In the genomic region with DNA sequence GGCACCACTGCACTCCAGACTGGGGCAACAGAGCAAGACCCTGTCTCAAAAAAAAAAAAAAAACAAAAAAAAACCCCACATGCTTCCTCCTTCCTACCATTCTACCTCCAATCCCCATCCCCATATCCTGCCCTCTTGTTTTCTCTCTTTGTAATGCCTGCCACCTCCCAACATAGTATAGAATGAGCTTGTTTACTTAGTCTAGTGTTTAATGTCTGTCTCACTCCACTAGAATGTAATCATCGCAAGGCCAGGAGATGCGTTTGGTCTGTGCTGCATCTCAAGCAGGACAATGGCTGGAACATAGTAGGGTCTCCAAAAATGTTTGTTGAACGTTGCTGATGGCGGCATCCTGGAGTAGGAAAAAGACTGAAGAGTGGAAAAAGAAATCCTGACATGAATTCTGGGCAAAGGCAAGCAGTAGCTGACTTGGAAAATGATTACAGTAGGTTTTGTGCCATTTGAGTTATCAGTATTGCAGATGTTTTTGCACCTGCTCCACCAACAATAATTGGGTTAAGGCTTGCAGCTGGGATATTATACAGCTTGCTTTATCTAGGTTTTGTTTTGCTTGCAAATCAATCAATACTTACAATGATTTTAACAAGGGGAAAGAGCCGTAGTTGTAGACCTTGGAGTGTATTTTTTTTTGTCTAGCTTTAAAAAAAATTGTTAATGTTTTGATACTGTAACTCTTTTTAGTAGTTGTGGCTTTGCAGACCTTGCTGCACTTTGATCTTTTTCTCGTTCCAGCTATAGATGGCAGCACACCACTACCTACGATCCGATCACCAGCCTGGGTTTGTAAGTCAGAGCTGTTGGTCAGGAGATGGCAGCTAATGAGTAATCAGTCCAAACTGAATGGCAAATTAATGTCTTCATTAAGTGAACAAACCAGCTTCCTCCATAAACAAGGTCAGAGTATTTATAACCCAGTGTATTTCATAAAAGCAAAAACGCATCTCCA, we compare ENCODE assay signal across 12 cellular contexts.
A peak's percentile ranks its signal among the peaks of the same experiment; 100 is the strongest.
DNase-seq lines count a peak whose midpoint lies in the region; ATAC-seq and TF ChIP-seq lines count a peak whose summit lies in the region.
"Had no signal": no experiment of that assay in that cellular context is flagged by ENCODE, and none has a peak within 500 bp of the region (broad histone marks: within the 10 kb centered on the region; RNA-seq: fewer than 3 reads in every experiment).

No MANE protein-coding gene starts in this region.

- H3K27ac Mint-ChIP-seq in activated T-cell treated with anti-CD3 and anti-CD28 coated beads, Interleukin-2, amount 50 U/mL, for 24 hours: peak overlapping the region; percentile 1
- no peak overlapping the region for H3K27ac Mint-ChIP-seq in activated T-cell treated with anti-CD3 and anti-CD28 coated beads, Interleukin-2, amount 50 U/mL, for 72 hours
- H3K27ac Mint-ChIP-seq: stimulated activated naive CD8-positive, alpha-beta T cell treated with anti-CD3 and anti-CD28 coated beads, Interleukin-15, amount 100 ng/mL, for 72 hours had no signal

- H2AFZ ChIP-seq in PC-3 (ENCODE audit: low read length): no peak overlapping the region

- H3K36me3 ChIP-seq in PC-3 (ENCODE audit: low read depth, low read length) (no peaks in the 10 kb centered on the region), ascending aorta (no peaks in the 10 kb centered on the region)

- POLR2A ChIA-PET in PC-3 (lab: Charles Lee; ENCODE audit: unreplicated experiment): interaction anchor here (0.6 kb wide), 1 partner anchor 498 kb away, joined by 3 read pairs; no protein-coding TSS in a partner anchor

- no peaks in the 10 kb centered on the region for H3K9me2 ChIP-seq in PC-3 (replicated peaks; ENCODE audit: low read length)

- H3F3A ChIP-seq in PC-3 (ENCODE audit: low read length, unreplicated experiment): no peaks in the 10 kb centered on the region

- CTCF ChIA-PET in PC-3 (lab: Charles Lee): interaction anchor here (0.6 to 1.3 kb wide), 7 partner anchors 9 to 520 kb away, joined by 3 to 6 read pairs (median 3); no protein-coding TSS in a partner anchor

- intact Hi-C loops in PC-3 (cut with micrococcal nuclease) (loop anchor here (5.0 kb wide), 1 partner anchor 486 kb away; no protein-coding TSS in a partner anchor), ascending aorta (cut with DNase I) (no loop called here)

- no TSS peak for BruUV-seq in PC-3 (replicated peaks; lab: Mats Ljungman, UMichigan)

- H3K4me2 ChIP-seq in PC-3 (ENCODE audit: low read length): peak overlapping the region; percentile 26; the same call in 1 of the 2 replicates
- H3K4me2 ChIP-seq: BLaER1 treated with 17β-estradiol and CSF1 and Interleukin-3, amounts not matched to agents 10 nM and 100 nM had no signal

- peak; percentile 48 for TF ChIP-seq CTCF in PC-3 (conservative IDR thresholded peaks at IDR 0.05; ENCODE audit: low read depth, low read length)
- peak; percentile 39 for TF ChIP-seq CTCF in foreskin keratinocyte (conservative IDR thresholded peaks at IDR 0.05)
- no peak for TF ChIP-seq CTCF in ascending aorta (IDR thresholded peaks at IDR 0.05)

- peaks cover 17% of the 10 kb centered on the region for H3K4me1 Mint-ChIP-seq in activated T-cell treated with anti-CD3 and anti-CD28 coated beads, Interleukin-2, amount 50 U/mL, for 24 hours (ENCODE audit: low read depth)
- no peaks in the 10 kb centered on the region for H3K4me1 Mint-ChIP-seq in activated T-cell treated with anti-CD3 and anti-CD28 coated beads, Interleukin-2, amount 50 U/mL, for 72 hours (ENCODE audit: low read depth)

- H3K4me3 Mint-ChIP-seq in activated T-cell treated with anti-CD3 and anti-CD28 coated beads, Interleukin-2, amount 50 U/mL, for 24 hours: no peak overlapping the region
- H3K4me3 Mint-ChIP-seq in activated T-cell treated with anti-CD3 and anti-CD28 coated beads, Interleukin-2, amount 50 U/mL, for 72 hours: no peak overlapping the region
- H3K4me3 Mint-ChIP-seq: activated T-cell treated with anti-CD3 and anti-CD28 coated beads, Interleukin-2, amount 50 U/mL, for 4 hours; stimulated activated naive CD8-positive, alpha-beta T cell treated with anti-CD3 and anti-CD28 coated beads, Interleukin-15, amount 100 ng/mL, for 72 hours had no signal

- H3K4me3 ChIP-seq in PC-3 (ENCODE audit: low read length) (no peak overlapping the region), ascending aorta (no peak overlapping the region)
- H3K4me3 ChIP-seq: BLaER1 treated with 17β-estradiol and CSF1 and Interleukin-3, amounts not matched to agents 10 nM and 100 nM; SJSA1 had no signal

- no peaks in the 10 kb centered on the region for H3K9me3 Mint-ChIP-seq in activated T-cell treated with anti-CD3 and anti-CD28 coated beads, Interleukin-2, amount 50 U/mL, for 24 hours
- H3K9me3 Mint-ChIP-seq in activated T-cell treated with anti-CD3 and anti-CD28 coated beads, Interleukin-2, amount 50 U/mL, for 72 hours: no peaks in the 10 kb centered on the region
- H3K9me3 Mint-ChIP-seq: activated T-cell treated with anti-CD3 and anti-CD28 coated beads, Interleukin-2, amount 50 U/mL, for 4 hours; stimulated activated naive CD8-positive, alpha-beta T cell treated with anti-CD3 and anti-CD28 coated beads, Interleukin-15, amount 100 ng/mL, for 72 hours had no signal

- H3K27me3 ChIP-seq in PC-3 (ENCODE audit: low read length) (no peaks in the 10 kb centered on the region), foreskin keratinocyte (no peaks in the 10 kb centered on the region), ascending aorta (no peaks in the 10 kb centered on the region)
- H3K27me3 ChIP-seq: BLaER1 treated with 17β-estradiol and CSF1 and Interleukin-3, amounts not matched to agents 10 nM and 100 nM; SJSA1 had no signal

- H3K79me2 ChIP-seq in PC-3 (ENCODE audit: low read length): no peaks in the 10 kb centered on the region

- no peaks in the 10 kb centered on the region for H4K20me1 ChIP-seq in PC-3 (ENCODE audit: low read length)

- no peak for DNase-seq in activated T-cell treated with anti-CD3 and anti-CD28 coated beads, Interleukin-2, amount 50 U/mL, for 24 hours
- no peak for DNase-seq in activated T-cell treated with anti-CD3 and anti-CD28 coated beads, Interleukin-2, amount 50 U/mL, for 72 hours
- DNase-seq in PC-3: peak; percentile 43
- no peak for DNase-seq in foreskin keratinocyte
- no peak for DNase-seq in ascending aorta (ENCODE audit: low spot score in 2 of 2)
- no peak for DNase-seq in stimulated activated CD4-positive, alpha-beta T cell treated with anti-CD3 and anti-CD28 coated beads, Interleukin-4, amount 100 ng/mL, for 1 hour
- DNase-seq: activated T-cell treated with anti-CD3 and anti-CD28 coated beads, Interleukin-2, amount 50 U/mL, for 4 hours; stimulated activated naive CD8-positive, alpha-beta T cell treated with anti-CD3 and anti-CD28 coated beads, Interleukin-15, amount 100 ng/mL, for 72 hours had no signal

- H3K4me1 ChIP-seq in PC-3 (ENCODE audit: insufficient read depth, low read length) (peaks cover 22% of the 10 kb centered on the region), foreskin keratinocyte (peaks cover 17% of the 10 kb centered on the region), ascending aorta (no peaks in the 10 kb centered on the region)

- H3K9me3 ChIP-seq in PC-3 (ENCODE audit: low read length) (no peaks in the 10 kb centered on the region), ascending aorta (no peaks in the 10 kb centered on the region)
- H3K9me3 ChIP-seq: SJSA1 had no signal

- H3K27ac ChIP-seq in PC-3 (ENCODE audit: low read length) (no peak overlapping the region), foreskin keratinocyte (no peak overlapping the region), ascending aorta (no peak overlapping the region)
- H3K27ac ChIP-seq: BLaER1 treated with 17β-estradiol and CSF1 and Interleukin-3, amounts not matched to agents 10 nM and 100 nM; SJSA1 had no signal

- no peak overlapping the region for H3K9ac ChIP-seq in PC-3 (ENCODE audit: low read length)
- H3K9ac ChIP-seq: BLaER1 treated with 17β-estradiol and CSF1 and Interleukin-3, amounts not matched to agents 10 nM and 100 nM had no signal

- no peak for ATAC-seq in activated T-cell treated with anti-CD3 and anti-CD28 coated beads, Interleukin-2, amount 50 U/mL, for 72 hours (replicated peaks in 1 of 2)
- ATAC-seq in PC-3 (peak; percentile 81), foreskin keratinocyte (no peak), HG02588 (IDR thresholded peaks at IDR 0.05; ENCODE audit: unreplicated experiment) (no peak)
- ATAC-seq in activated CD4-positive, CD25-positive, alpha-beta regulatory T cell treated with anti-CD3 and anti-CD28 coated beads, Interleukin-2, amount 50 U/mL, for 24 hours: no peak
- ATAC-seq: activated T-cell treated with anti-CD3 and anti-CD28 coated beads, Interleukin-2, amount 50 U/mL, for 4 hours; stimulated activated naive CD8-positive, alpha-beta T cell treated with anti-CD3 and anti-CD28 coated beads, Interleukin-15, amount 100 ng/mL, for 72 hours had no signal

- peaks cover 52% of the 10 kb centered on the region for H3K36me3 Mint-ChIP-seq in activated T-cell treated with anti-CD3 and anti-CD28 coated beads, Interleukin-2, amount 50 U/mL, for 24 hours (ENCODE audit: low read depth)
- H3K36me3 Mint-ChIP-seq in activated T-cell treated with anti-CD3 and anti-CD28 coated beads, Interleukin-2, amount 50 U/mL, for 72 hours (ENCODE audit: insufficient read depth in 2 of 2): peaks cover 6% of the 10 kb centered on the region in 2 donors

- H3K27me3 Mint-ChIP-seq in activated T-cell treated with anti-CD3 and anti-CD28 coated beads, Interleukin-2, amount 50 U/mL, for 24 hours: no peaks in the 10 kb centered on the region
- H3K27me3 Mint-ChIP-seq in activated T-cell treated with anti-CD3 and anti-CD28 coated beads, Interleukin-2, amount 50 U/mL, for 72 hours (ENCODE audit: low read depth): no peaks in the 10 kb centered on the region
- H3K27me3 Mint-ChIP-seq: stimulated activated naive CD8-positive, alpha-beta T cell treated with anti-CD3 and anti-CD28 coated beads, Interleukin-15, amount 100 ng/mL, for 72 hours had no signal

Comparison
In these comparisons a context has a peak if more than half of its experiments do, and no peak if none do; other contexts are left out.
1. CTCF ChIP-seq: peak in PC-3 (single experiment) and foreskin keratinocyte (single experiment); none in ascending aorta (0 of 3).